ENCODE assay signal across 8 cellular contexts in genomic region chr17:62627904-62628603, GRCh38. TPM values are rescaled to one million over a fixed set of nuclear protein-coding genes. Genes with fewer than 3 reads are reported as not detected.
A peak's percentile ranks its signal among the peaks of the same experiment; 100 is the strongest.
DNase-seq lines count a peak whose midpoint lies in the region; ATAC-seq and TF ChIP-seq lines count a peak whose summit lies in the region.

No MANE protein-coding gene starts in this region.

- H3K36me3 Mint-ChIP-seq in CD4-positive, alpha-beta T cell (ENCODE audit: low read depth): peaks cover under 1% of the 10 kb centered on the region
- H3K36me3 Mint-ChIP-seq in naive thymus-derived CD8-positive, alpha-beta T cell: no peaks in the 10 kb centered on the region

- H3K27ac ChIP-seq in CD4-positive, alpha-beta T cell (ENCODE audit: low read depth, low read length): no peak overlapping the region
- H3K27ac ChIP-seq in esophagus muscularis mucosa (replicated peaks in 1 of 4): peak overlapping the region; percentile 81 to 87 (median 83)
- peak overlapping the region; percentile 99 for H3K27ac ChIP-seq in thoracic aorta

- POLR2A ChIA-PET in CD4-positive, alpha-beta T cell (lab: Charles Lee): no interaction called here
- POLR2A ChIA-PET in naive thymus-derived CD8-positive, alpha-beta T cell (lab: Charles Lee): no interaction called here

- no peak overlapping the region for H3K27ac Mint-ChIP-seq in CD4-positive, alpha-beta T cell
- H3K27ac Mint-ChIP-seq in naive thymus-derived CD8-positive, alpha-beta T cell: peak overlapping the region; percentile 16 to 89 (median 80)

- intact Hi-C loops in CD4-positive, alpha-beta T cell (cut with DNase I, micrococcal nuclease): no loop called here
- intact Hi-C loops in esophagus muscularis mucosa (cut with DNase I): no loop called here

- H3K9me3 ChIP-seq in CD4-positive, alpha-beta T cell (ENCODE audit: control insufficient read depth, low read length): no peaks in the 10 kb centered on the region
- H3K9me3 ChIP-seq in esophagus muscularis mucosa (no peaks in the 10 kb centered on the region), thoracic aorta (no peaks in the 10 kb centered on the region)

- H3K27me3 ChIP-seq in CD4-positive, alpha-beta T cell (ENCODE audit: control insufficient read depth, insufficient read depth, low read length): peaks cover 13% of the 10 kb centered on the region
- H3K27me3 ChIP-seq in esophagus muscularis mucosa (peaks cover 0 to 59% (median 10%) of the 10 kb centered on the region in 4 donors), thoracic aorta (replicated peaks; ENCODE audit: insufficient read depth) (no peaks in the 10 kb centered on the region)

- TF ChIP-seq POLR2A in esophagus muscularis mucosa (IDR thresholded peaks at IDR 0.05; ENCODE audit: low read depth): no peak

- 1% methylated on average over 40 of the region's 61 CpGs for WGBS in esophagus muscularis mucosa

- peaks cover 4% of the 10 kb centered on the region for H3K27me3 Mint-ChIP-seq in CD4-positive, alpha-beta T cell
- peaks cover 0 to 10% (median 7%) of the 10 kb centered on the region in 5 donors for H3K27me3 Mint-ChIP-seq in naive thymus-derived CD8-positive, alpha-beta T cell

- peaks cover 16% of the 10 kb centered on the region for H3K4me1 Mint-ChIP-seq in CD4-positive, alpha-beta T cell (ENCODE audit: low read depth)
- H3K4me1 Mint-ChIP-seq in naive thymus-derived CD8-positive, alpha-beta T cell: peaks cover 15 to 43% (median 22%) of the 10 kb centered on the region in 4 donors

- peak overlapping the region; percentile 82 for H3K4me3 Mint-ChIP-seq in CD4-positive, alpha-beta T cell
- H3K4me3 Mint-ChIP-seq in naive thymus-derived CD8-positive, alpha-beta T cell: peak overlapping the region; percentile 84 to 98 (median 91)

- TF ChIP-seq EP300 in esophagus muscularis mucosa (IDR thresholded peaks at IDR 0.05): no peak

- CTCF ChIA-PET in CD4-positive, alpha-beta T cell (lab: Charles Lee): no interaction called here

- H3K36me3 ChIP-seq in esophagus muscularis mucosa: peaks cover 0 to 4% (median 2%) of the 10 kb centered on the region in 4 donors
- no peaks in the 10 kb centered on the region for H3K36me3 ChIP-seq in thoracic aorta

- no peak for DNase-seq in CD4-positive, alpha-beta T cell
- peak; percentile 59 to 63 for DNase-seq in activated CD4-positive, alpha-beta T cell treated with anti-CD3 and anti-CD28 coated beads, Interleukin-2, amount 50 U/mL, for 48 hours
- no peak for DNase-seq in esophagus muscularis mucosa (ENCODE audit: extremely low spot score)
- peak in 7 of 10 donors; percentile 11 to 66 (median 20) for DNase-seq in naive thymus-derived CD8-positive, alpha-beta T cell
- no peak for DNase-seq in thoracic aorta (ENCODE audit: low spot score)
- DNase-seq in globus pallidus (ENCODE audit: low spot score): no peak

- ATAC-seq in CD4-positive, alpha-beta T cell (ENCODE audit: poor library complexity): peak; percentile 67
- peak; percentile 32 for ATAC-seq in HG02938 (IDR thresholded peaks at IDR 0.05; ENCODE audit: unreplicated experiment)
- ATAC-seq in naive thymus-derived CD8-positive, alpha-beta T cell: peak; percentile 66 to 71
- peak; percentile 37 for ATAC-seq in thoracic aorta (ENCODE audit: insufficient number of reproducible peaks, low FRiP score, low read depth)
- ATAC-seq in HG03159 (IDR thresholded peaks at IDR 0.05; ENCODE audit: unreplicated experiment): no peak

- H3K4me3 ChIP-seq in esophagus muscularis mucosa: peak overlapping the region; percentile 60 to 65 (median 63)
- peak overlapping the region; percentile 97 for H3K4me3 ChIP-seq in thoracic aorta

- no peak for TF ChIP-seq CTCF in CD4-positive, alpha-beta T cell (IDR thresholded peaks at IDR 0.05)
- no peak for TF ChIP-seq CTCF in esophagus muscularis mucosa (IDR thresholded peaks at IDR 0.05)
- TF ChIP-seq CTCF in thoracic aorta (IDR thresholded peaks at IDR 0.05): no peak

- H3K4me1 ChIP-seq in esophagus muscularis mucosa: peaks cover 17 to 47% (median 36%) of the 10 kb centered on the region in 4 donors
- H3K4me1 ChIP-seq in thoracic aorta (ENCODE audit: control insufficient read depth in 1 of 2, low read depth in 2 of 2): peaks cover 15 to 52% of the 10 kb centered on the region in 2 donors

- no peaks in the 10 kb centered on the region for H3K9me3 Mint-ChIP-seq in CD4-positive, alpha-beta T cell
- no peaks in the 10 kb centered on the region for H3K9me3 Mint-ChIP-seq in naive thymus-derived CD8-positive, alpha-beta T cell

RNA-seq across cellular contexts. Expression of gene MRC2, which starts 0.6 kb away (rescaled TPM):
- 1 to 10 TPM; 3.8 to 5.1 TPM for total RNA-seq in CD4-positive, alpha-beta T cell
- 10 to 100 TPM; 31.0 to 57.7 (median 40.4) TPM for total RNA-seq in esophagus muscularis mucosa
- 10 to 100 TPM in 1 of 2 experiments, 1 to 10 TPM in 1; 7.3 to 11.0 TPM for total RNA-seq in naive thymus-derived CD8-positive, alpha-beta T cell
- 1 to 10 TPM in 1 of 3 donors, under 1 TPM in 2; 0.74 to 1.3 (median 0.80) TPM for polyA plus RNA-seq in naive thymus-derived CD8-positive, alpha-beta T cell
- total RNA-seq in thoracic aorta: 100 to 1,000 TPM; 184 to 242 TPM

Comparison
In these comparisons a context has a peak if more than half of its experiments do, and no peak if none do; other contexts are left out.
1. DNase-seq: peak in activated CD4-positive, alpha-beta T cell treated with anti-CD3 and anti-CD28 coated beads, Interleukin-2, amount 50 U/mL, for 48 hours (2 of 2) and naive thymus-derived CD8-positive, alpha-beta T cell (7 of 10); none in CD4-positive, alpha-beta T cell (0 of 10), esophagus muscularis mucosa (single experiment), thoracic aorta (single experiment) and globus pallidus (single experiment).